Comparison of ENCODE assay signal across 12 cellular contexts in the genomic region with DNA sequence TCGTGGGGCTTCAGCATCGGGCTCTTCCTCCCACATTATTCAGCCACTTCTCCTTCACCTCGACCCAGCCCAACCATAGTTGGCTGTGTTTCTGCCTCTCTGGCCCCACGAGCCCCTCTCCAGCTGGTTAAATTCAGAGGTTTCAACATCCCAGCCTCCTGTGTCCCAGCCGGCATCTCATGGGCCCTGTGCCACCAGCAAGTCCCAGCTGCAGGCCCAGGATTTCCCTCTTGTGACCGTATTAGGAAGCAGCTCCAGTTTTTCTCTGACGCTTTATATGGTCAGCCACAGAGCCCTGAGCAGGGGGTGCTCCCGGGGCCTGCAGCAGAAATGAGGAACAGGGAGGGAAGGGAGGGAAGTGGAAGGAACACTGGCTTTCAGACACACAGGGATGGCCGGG. TPM values are rescaled to one million over a fixed set of nuclear protein-coding genes. Genes with fewer than 3 reads are reported as not detected.
DNase-seq lines count a peak whose midpoint lies in the region; ATAC-seq and TF ChIP-seq lines count a peak whose summit lies in the region.
"Had no signal": no experiment of that assay in that cellular context is flagged by ENCODE, and none has a peak within 500 bp of the region (broad histone marks: within the 10 kb centered on the region; RNA-seq: fewer than 3 reads in every experiment).

No MANE protein-coding gene starts in this region.

- POLR2A ChIA-PET in AG04450 (lab: Yijun Ruan, JAX), result interaction anchor here (0.6 to 1.2 kb wide), 3 partner anchors 18 to 245 kb away, joined by 3 read pairs; no protein-coding TSS in a partner anchor
- POLR2A ChIA-PET in naive thymus-derived CD4-positive, alpha-beta T cell (lab: Charles Lee), result no interaction called here

- H3K27ac ChIP-seq in AG04450 (ENCODE audit: low read depth, low read length), result no peak overlapping the region
- peak overlapping the region in 3 of 4 donors; percentile 10 to 79 (median 54) for H3K27ac ChIP-seq in Peyer's patch
- H3K27ac ChIP-seq in naive thymus-derived CD4-positive, alpha-beta T cell (ENCODE audit: low read depth, low read length), result no peak overlapping the region
- no peak overlapping the region for H3K27ac ChIP-seq in brain microvascular endothelial cell
- H3K27ac ChIP-seq: KMS-11 had no signal

- no peaks in the 10 kb centered on the region for H3K9me3 Mint-ChIP-seq in naive thymus-derived CD4-positive, alpha-beta T cell
- no peaks in the 10 kb centered on the region for H3K9me3 Mint-ChIP-seq in stimulated activated memory B cell treated with anti-CD40 and anti-IgM and Interleukin-4, amounts not matched to agents 10 μg/mL and 1 μg/mL and 100 μg/mL, for 72 hours
- H3K9me3 Mint-ChIP-seq in progenitor cell of endocrine pancreas (ENCODE audit: low read depth), result no peaks in the 10 kb centered on the region
- H3K9me3 Mint-ChIP-seq: activated T-cell treated with anti-CD3 and anti-CD28 coated beads, Interleukin-2, amount 50 U/mL, for 72 hours had no signal

- no peaks in the 10 kb centered on the region for H3K36me3 ChIP-seq in Peyer's patch
- H3K36me3 ChIP-seq in naive thymus-derived CD4-positive, alpha-beta T cell (ENCODE audit: control insufficient read depth in 2 of 3, insufficient read depth in 3 of 3, low read length in 3 of 3), result no peaks in the 10 kb centered on the region
- no peaks in the 10 kb centered on the region for H3K36me3 ChIP-seq in brain microvascular endothelial cell (replicated peaks)

- H3K4me3 Mint-ChIP-seq in naive thymus-derived CD4-positive, alpha-beta T cell, result no peak overlapping the region
- H3K4me3 Mint-ChIP-seq in stimulated activated memory B cell treated with anti-CD40 and anti-IgM and Interleukin-4, amounts not matched to agents 10 μg/mL and 1 μg/mL and 100 μg/mL, for 72 hours, result no peak overlapping the region
- H3K4me3 Mint-ChIP-seq in progenitor cell of endocrine pancreas (ENCODE audit: low read depth), result no peak overlapping the region
- H3K4me3 Mint-ChIP-seq: activated T-cell treated with anti-CD3 and anti-CD28 coated beads, Interleukin-2, amount 50 U/mL, for 72 hours; B cell had no signal

- H3K27me3 ChIP-seq in AG04450 (ENCODE audit: control insufficient read depth, insufficient read depth, low read length) (peaks cover 6% of the 10 kb centered on the region), Peyer's patch (no peaks in the 10 kb centered on the region), brain microvascular endothelial cell (replicated peaks) (no peaks in the 10 kb centered on the region)
- no peaks in the 10 kb centered on the region for H3K27me3 ChIP-seq in naive thymus-derived CD4-positive, alpha-beta T cell (ENCODE audit: control insufficient read depth in 2 of 2, insufficient read depth in 2 of 2, low read length in 2 of 2)

- CTCF ChIA-PET in AG04450 (lab: Charles Lee), result interaction anchor here (0.7 to 1.3 kb wide), 3 partner anchors 10 to 51 kb away, joined by 3 read pairs; no protein-coding TSS in a partner anchor
- CTCF ChIA-PET in naive thymus-derived CD4-positive, alpha-beta T cell (lab: Charles Lee), result no interaction called here

- no peak overlapping the region for H3K4me3 ChIP-seq in AG04450 (ENCODE audit: low read depth, low read length)
- no peak overlapping the region for H3K4me3 ChIP-seq in Peyer's patch
- no peak overlapping the region for H3K4me3 ChIP-seq in naive thymus-derived CD4-positive, alpha-beta T cell (ENCODE audit: low read length)
- no peak overlapping the region for H3K4me3 ChIP-seq in brain microvascular endothelial cell (ENCODE audit: low read depth, low read length)

- intact Hi-C loops in naive thymus-derived CD4-positive, alpha-beta T cell (cut with micrococcal nuclease), result no loop called here

- peaks cover 0 to 1% (median 0%) of the 10 kb centered on the region in 5 donors for H3K27me3 Mint-ChIP-seq in naive thymus-derived CD4-positive, alpha-beta T cell
- H3K27me3 Mint-ChIP-seq in stimulated activated memory B cell treated with anti-CD40 and anti-IgM and Interleukin-4, amounts not matched to agents 10 μg/mL and 1 μg/mL and 100 μg/mL, for 72 hours, result no peaks in the 10 kb centered on the region
- peaks cover 11% of the 10 kb centered on the region for H3K27me3 Mint-ChIP-seq in progenitor cell of endocrine pancreas

- no peaks in the 10 kb centered on the region for H3K36me3 Mint-ChIP-seq in naive thymus-derived CD4-positive, alpha-beta T cell
- no peaks in the 10 kb centered on the region for H3K36me3 Mint-ChIP-seq in stimulated activated memory B cell treated with anti-CD40 and anti-IgM and Interleukin-4, amounts not matched to agents 10 μg/mL and 1 μg/mL and 100 μg/mL, for 72 hours
- no peaks in the 10 kb centered on the region for H3K36me3 Mint-ChIP-seq in progenitor cell of endocrine pancreas (ENCODE audit: insufficient read depth)

- peak; percentile 38 for ATAC-seq in naive thymus-derived CD4-positive, alpha-beta T cell
- ATAC-seq in stimulated activated memory B cell treated with anti-CD40 and anti-IgM and Interleukin-4, amounts not matched to agents 10 μg/mL and 1 μg/mL and 100 μg/mL, for 72 hours, result no peak
- ATAC-seq: activated T-cell treated with anti-CD3 and anti-CD28 coated beads, Interleukin-2, amount 50 U/mL, for 72 hours had no signal

- in situ Hi-C loops in brain microvascular endothelial cell (cut with HindIII; ENCODE audit: low pct_ligation_motif_present, low sequenced_read_pairs), result no loop called here

- DNase-seq in AG04450 (ENCODE audit: low read depth, low spot score), result peak; percentile 44
- DNase-seq in Peyer's patch, result peak in 2 of 3 donors; percentile 17 to 66
- DNase-seq in globus pallidus (ENCODE audit: low spot score), result peak; percentile 5
- DNase-seq in naive thymus-derived CD4-positive, alpha-beta T cell, result no peak
- no peak for DNase-seq in brain microvascular endothelial cell
- DNase-seq in progenitor cell of endocrine pancreas (ENCODE audit: low spot score, unreplicated experiment), result no peak
- no peak for DNase-seq in 8988T
- DNase-seq: activated T-cell treated with anti-CD3 and anti-CD28 coated beads, Interleukin-2, amount 50 U/mL, for 72 hours; NCI-H774 had no signal

- no peaks in the 10 kb centered on the region for H3K9me3 ChIP-seq in AG04450 (ENCODE audit: control insufficient read depth, insufficient read depth, low read length)
- H3K9me3 ChIP-seq in Peyer's patch, result no peaks in the 10 kb centered on the region
- no peaks in the 10 kb centered on the region for H3K9me3 ChIP-seq in naive thymus-derived CD4-positive, alpha-beta T cell (ENCODE audit: control insufficient read depth in 2 of 3, low read length in 3 of 3)

- TF ChIP-seq CTCF in AG04450 (IDR thresholded peaks at IDR 0.05; ENCODE audit: low read depth, low read length) (no peak), Peyer's patch (IDR thresholded peaks at IDR 0.05) (no peak), brain microvascular endothelial cell (IDR thresholded peaks at IDR 0.05; ENCODE audit: low read depth, low read length, missing control alignments) (no peak), progenitor cell of endocrine pancreas (IDR thresholded peaks at IDR 0.05; ENCODE audit: unreplicated experiment) (no peak)

- TF ChIP-seq POLR2A in Peyer's patch (IDR thresholded peaks at IDR 0.05), result no peak

- no peak overlapping the region for H3K27ac Mint-ChIP-seq in naive thymus-derived CD4-positive, alpha-beta T cell
- H3K27ac Mint-ChIP-seq in stimulated activated memory B cell treated with anti-CD40 and anti-IgM and Interleukin-4, amounts not matched to agents 10 μg/mL and 1 μg/mL and 100 μg/mL, for 72 hours, result no peak overlapping the region
- H3K27ac Mint-ChIP-seq in progenitor cell of endocrine pancreas, result no peak overlapping the region
- H3K27ac Mint-ChIP-seq: activated T-cell treated with anti-CD3 and anti-CD28 coated beads, Interleukin-2, amount 50 U/mL, for 72 hours; B cell had no signal

- H3K4me1 Mint-ChIP-seq in naive thymus-derived CD4-positive, alpha-beta T cell, result peaks cover 0 to 3% (median 0%) of the 10 kb centered on the region in 7 donors
- H3K4me1 Mint-ChIP-seq in stimulated activated memory B cell treated with anti-CD40 and anti-IgM and Interleukin-4, amounts not matched to agents 10 μg/mL and 1 μg/mL and 100 μg/mL, for 72 hours, result peaks cover 12% of the 10 kb centered on the region
- no peaks in the 10 kb centered on the region for H3K4me1 Mint-ChIP-seq in progenitor cell of endocrine pancreas (ENCODE audit: low read depth)

- peaks cover 0 to 11% (median 0%) of the 10 kb centered on the region in 4 donors for H3K4me1 ChIP-seq in Peyer's patch
- no peaks in the 10 kb centered on the region for H3K4me1 ChIP-seq in naive thymus-derived CD4-positive, alpha-beta T cell (ENCODE audit: control insufficient read depth in 2 of 2, insufficient read depth in 2 of 2, low read length in 2 of 2)

RNA-seq across cellular contexts. Expression of gene MYH11, which starts 27.4 kb away (rescaled TPM):
- polyA plus RNA-seq in AG04450 (2011; rRNA removed), result 0.20 and 0.22 TPM in 2 replicates
- polyA minus RNA-seq in AG04450 (2011; rRNA and poly(A)+ RNA removed), result 0.26 and 0.32 TPM in 2 replicates
- 100 to 1,000 TPM in 2 of 4 donors, 10 to 100 TPM in 2; 39.2 to 248 (median 131) TPM for total RNA-seq in Peyer's patch
- total RNA-seq in naive thymus-derived CD4-positive, alpha-beta T cell, result under 1 TPM in 1 of 5 experiments, not detected in 4; 0.05 TPM
- polyA plus RNA-seq in naive thymus-derived CD4-positive, alpha-beta T cell, result 1 to 10 TPM in 1 of 2 donors, under 1 TPM in 1; 0.39 to 2.2 TPM
- 0.31 TPM in 1 of 2 replicates, not detected in the other for total RNA-seq in progenitor cell of endocrine pancreas
- total RNA-seq: activated T-cell treated with anti-CD3 and anti-CD28 coated beads, Interleukin-2, amount 50 U/mL, for 72 hours had no signal

RNA-seq across cellular contexts. Expression of gene CEP20, which starts 58.9 kb away (rescaled TPM):
- 38.9 and 49.3 TPM in 2 replicates for polyA plus RNA-seq in AG04450 (2011; rRNA removed)
- 16.4 and 29.0 TPM in 2 replicates for polyA minus RNA-seq in AG04450 (2011; rRNA and poly(A)+ RNA removed)
- 10 to 100 TPM; 13.5 to 33.0 (median 17.4) TPM for total RNA-seq in Peyer's patch
- total RNA-seq in naive thymus-derived CD4-positive, alpha-beta T cell, result 10 to 100 TPM; 15.4 to 34.6 (median 27.8) TPM
- 10 to 100 TPM; 18.5 to 34.9 TPM for polyA plus RNA-seq in naive thymus-derived CD4-positive, alpha-beta T cell
- 20.9 and 23.8 TPM in 2 replicates for total RNA-seq in progenitor cell of endocrine pancreas

Comparison
In these comparisons a context has a peak if more than half of its experiments do, and no peak if none do; other contexts are left out.
1. DNase-seq: peak in AG04450 (single experiment), Peyer's patch (2 of 3) and globus pallidus (single experiment); none in naive thymus-derived CD4-positive, alpha-beta T cell (0 of 9), brain microvascular endothelial cell (single experiment), progenitor cell of endocrine pancreas (single experiment) and 8988T (single experiment).
2. H3K27ac ChIP-seq: peak in Peyer's patch (3 of 4); none in AG04450 (single experiment), naive thymus-derived CD4-positive, alpha-beta T cell (single experiment) and brain microvascular endothelial cell (single experiment).
3. RNA of gene MYH11, which starts 27.4 kb away (total RNA-seq): 39.2 to 248 TPM in Peyer's patch; 0.31 TPM in progenitor cell of endocrine pancreas and 0.05 TPM in naive thymus-derived CD4-positive, alpha-beta T cell; every median in the first group is over 10 times any median in the second.